Comparison of ENCODE assay signal across 2 cellular contexts in genomic region chr3:127546517-127546916, GRCh38.
TF ChIP-seq lines count a peak whose summit lies in the region.

No MANE protein-coding gene starts in this region.

TF ChIP-seq in H1, 55 proteins besides CTCF, POLR2A, EP300 and RAD21:
- no peak for TF ChIP-seq CREB1 (IDR thresholded peaks at IDR 0.05)
- no peak for TF ChIP-seq KDM5A (IDR thresholded peaks at IDR 0.05; ENCODE audit: low read length)
- TF ChIP-seq CHD2 (IDR thresholded peaks at IDR 0.05; ENCODE audit: low read length), result no peak
- no peak for TF ChIP-seq GTF2F1 (IDR thresholded peaks at IDR 0.05; ENCODE audit: borderline replicate concordance, low read depth, low read length)
- no peak for TF ChIP-seq ATF2 (IDR thresholded peaks at IDR 0.05; ENCODE audit: low read length)
- no peak for TF ChIP-seq RFX5 (IDR thresholded peaks at IDR 0.05; ENCODE audit: borderline replicate concordance, low read depth, low read length)
- TF ChIP-seq CBX8 (IDR thresholded peaks at IDR 0.05; ENCODE audit: borderline replicate concordance, low read depth, low read length), result no peak
- TF ChIP-seq KDM1A (IDR thresholded peaks at IDR 0.05; ENCODE audit: borderline replicate concordance, low read length), result no peak
- no peak for TF ChIP-seq SP4 (IDR thresholded peaks at IDR 0.05; ENCODE audit: low read length)
- TF ChIP-seq NANOG (IDR thresholded peaks at IDR 0.05; ENCODE audit: insufficient read depth, low read depth, low read length, poor library complexity, severe bottlenecking), result no peak
- TF ChIP-seq CEBPB (IDR thresholded peaks at IDR 0.05; ENCODE audit: low read depth, low read length), result no peak
- TF ChIP-seq SIN3A (conservative IDR thresholded peaks at IDR 0.05 in 1 of 2, IDR thresholded peaks at IDR 0.05 in 1 of 2; ENCODE audit: low read depth in 1 of 2, low read length in 2 of 2), result no peak
- no peak for TF ChIP-seq SIRT6 (IDR thresholded peaks at IDR 0.05; ENCODE audit: low read length)
- no peak for TF ChIP-seq JUND (IDR thresholded peaks at IDR 0.05; ENCODE audit: low read length)
- no peak for TF ChIP-seq SUZ12 (IDR thresholded peaks at IDR 0.05; ENCODE audit: low read length)
- TF ChIP-seq RNF2 (IDR thresholded peaks at IDR 0.05; ENCODE audit: borderline replicate concordance, low read depth, low read length, missing control alignments, poor library complexity, severe bottlenecking), result no peak
- TF ChIP-seq ATF3 (IDR thresholded peaks at IDR 0.05; ENCODE audit: insufficient read depth, low read depth, low read length), result no peak
- TF ChIP-seq CBX5 (IDR thresholded peaks at IDR 0.05; ENCODE audit: low read depth, low read length), result no peak
- TF ChIP-seq SAP30 (IDR thresholded peaks at IDR 0.05; ENCODE audit: insufficient read depth, insufficient replicate concordance, low read length), result no peak
TF ChIP-seq in H1: peak in this region for 0.

TF ChIP-seq in SK-N-SH, 30 proteins besides CTCF, POLR2A, EP300 and RAD21:
- TF ChIP-seq REST (IDR thresholded peaks at IDR 0.05; ENCODE audit: low read depth, low read length) (no peak), RFX5 (IDR thresholded peaks at IDR 0.05; ENCODE audit: low read length) (no peak), TEAD4 (IDR thresholded peaks at IDR 0.05; ENCODE audit: borderline replicate concordance, insufficient read depth) (no peak), YY1 (IDR thresholded peaks at IDR 0.05; ENCODE audit: low read depth) (no peak), TCF12 (IDR thresholded peaks at IDR 0.05) (no peak), ZBTB33 (IDR thresholded peaks at IDR 0.05; ENCODE audit: borderline replicate concordance, low read depth) (no peak), MAX (IDR thresholded peaks at IDR 0.05; ENCODE audit: low read depth) (no peak), CHD2 (IDR thresholded peaks at IDR 0.05; ENCODE audit: low read length, partially characterized antibody) (no peak), USF2 (IDR thresholded peaks at IDR 0.05; ENCODE audit: borderline replicate concordance, low read depth, low read length) (no peak), USF1 (IDR thresholded peaks at IDR 0.05; ENCODE audit: borderline replicate concordance, low read depth) (no peak), ELF1 (IDR thresholded peaks at IDR 0.05) (no peak), IRF3 (IDR thresholded peaks at IDR 0.05; ENCODE audit: low read depth, low read length) (no peak), GATA2 (CRISPR knock-in tag; IDR thresholded peaks at IDR 0.05) (no peak), POLR2AphosphoS5 (IDR thresholded peaks at IDR 0.05; ENCODE audit: low read depth, low read length) (no peak), PBX3 (IDR thresholded peaks at IDR 0.05) (no peak), FOXJ3 (CRISPR knock-in tag; IDR thresholded peaks at IDR 0.05) (no peak), NRF1 (IDR thresholded peaks at IDR 0.05; ENCODE audit: low read depth, low read length) (no peak), FOSL2 (IDR thresholded peaks at IDR 0.05; ENCODE audit: borderline replicate concordance, low read depth) (no peak), MXI1 (IDR thresholded peaks at IDR 0.05; ENCODE audit: low read depth, low read length) (no peak), EZH2phosphoT487 (IDR thresholded peaks at IDR 0.05; ENCODE audit: borderline replicate concordance, low read depth) (no peak)
